Comparison of ENCODE assay signal across 10 cellular contexts in genomic region chr5:138458856-138459255, GRCh38. TPM values are rescaled to one million over a fixed set of nuclear protein-coding genes. Genes with fewer than 3 reads are reported as not detected.
DNase-seq lines count a peak whose midpoint lies in the region; ATAC-seq and TF ChIP-seq lines count a peak whose summit lies in the region.
"Had no signal": no experiment of that assay in that cellular context is flagged by ENCODE, and none has a peak within 500 bp of the region (broad histone marks: within the 10 kb centered on the region; RNA-seq: fewer than 3 reads in every experiment).

No MANE protein-coding gene starts in this region.

- H3K27me3 ChIP-seq in CD4-positive, CD25-positive, alpha-beta regulatory T cell (ENCODE audit: control insufficient read depth, insufficient read depth, low read length): no peaks in the 10 kb centered on the region
- H3K27me3 ChIP-seq in trophoblast cell (ENCODE audit: insufficient read depth, low read length): no peaks in the 10 kb centered on the region

- H3K27ac ChIP-seq in CD4-positive, CD25-positive, alpha-beta regulatory T cell (ENCODE audit: insufficient read depth, low read length, poor library complexity, severe bottlenecking): peak overlapping the region; percentile 38
- H3K27ac ChIP-seq in trophoblast cell (ENCODE audit: low read depth, low read length): no peak overlapping the region

- no peak for ATAC-seq in CD4-positive, CD25-positive, alpha-beta regulatory T cell (ENCODE audit: low read depth in 2 of 2)
- ATAC-seq in natural killer cell: peak; percentile 43 to 47 (median 46)

- peak overlapping the region in 3 of 4 donors; percentile 29 to 76 (median 71) for H3K4me3 Mint-ChIP-seq in CD4-positive, CD25-positive, alpha-beta regulatory T cell
- H3K4me3 Mint-ChIP-seq in IgD-negative memory B cell (peak overlapping the region; percentile 5 to 86 (median 57)), natural killer cell (peak overlapping the region; percentile 84)
- peak overlapping the region; percentile 85 for H3K4me3 Mint-ChIP-seq in activated naive CD8-positive, alpha-beta T cell treated with anti-CD3 and anti-CD28 coated beads for 36 hours

- no peak overlapping the region for H3K4me3 ChIP-seq in CD4-positive, CD25-positive, alpha-beta regulatory T cell (ENCODE audit: low read depth, low read length)
- H3K4me3 ChIP-seq in trophoblast cell (ENCODE audit: low read depth, low read length): no peak overlapping the region

- no peak overlapping the region for H3K9ac ChIP-seq in trophoblast cell (ENCODE audit: low read length)

- no peak overlapping the region for H2BK120ac ChIP-seq in trophoblast cell (ENCODE audit: insufficient read depth, low read length, poor library complexity)

- no peaks in the 10 kb centered on the region for H3K36me3 ChIP-seq in CD4-positive, CD25-positive, alpha-beta regulatory T cell (ENCODE audit: control insufficient read depth, insufficient read depth, low read length)
- H3K36me3 ChIP-seq in trophoblast cell (ENCODE audit: control insufficient read depth in 1 of 2, insufficient read depth in 2 of 2, low read length in 2 of 2): no peaks in the 10 kb centered on the region

- no peak overlapping the region for H2AK5ac ChIP-seq in trophoblast cell (ENCODE audit: low read length)

- H3K14ac ChIP-seq in trophoblast cell (ENCODE audit: low read length): no peak overlapping the region

- H3K9me3 ChIP-seq in CD4-positive, CD25-positive, alpha-beta regulatory T cell (ENCODE audit: control insufficient read depth in 2 of 2, low read length in 2 of 2): no peaks in the 10 kb centered on the region
- H3K9me3 ChIP-seq in trophoblast cell (ENCODE audit: insufficient read depth, low read depth, low read length): no peaks in the 10 kb centered on the region

- no peak overlapping the region for H3K23ac ChIP-seq in trophoblast cell (ENCODE audit: low read length)

- no peak overlapping the region for H4K91ac ChIP-seq in trophoblast cell (ENCODE audit: low read depth, low read length)

- peaks cover 8 to 40% (median 24%) of the 10 kb centered on the region in 4 donors for H3K4me1 Mint-ChIP-seq in CD4-positive, CD25-positive, alpha-beta regulatory T cell
- H3K4me1 Mint-ChIP-seq in IgD-negative memory B cell (peaks cover 18 to 27% (median 19%) of the 10 kb centered on the region in 3 donors), natural killer cell (peaks cover 34 to 51% of the 10 kb centered on the region in 2 donors)
- H3K4me1 Mint-ChIP-seq in activated naive CD8-positive, alpha-beta T cell treated with anti-CD3 and anti-CD28 coated beads for 36 hours: peaks cover 40% of the 10 kb centered on the region

- DNase-seq in CD4-positive, CD25-positive, alpha-beta regulatory T cell: peak in 1 of 3 donors; percentile 9
- DNase-seq in activated naive CD8-positive, alpha-beta T cell treated with anti-CD3 and anti-CD28 coated beads for 36 hours: no peak
- DNase-seq in natural killer cell (no peak), nucleus accumbens (lab: John Stamatoyannopoulos, UW) (no peak), NCI-H1105 treated with DMSO at 0.1 percent for 48 hours (lab: John Stamatoyannopoulos, UW) (no peak), trophoblast cell (no peak)
- DNase-seq in activated effector memory CD4-positive, alpha-beta T cell treated with anti-CD3 and anti-CD28 coated beads, Interleukin-2, amount 50 U/mL, for 16 hours: no peak
- DNase-seq: kidney glomerular epithelial cell, NCI-H446 had no signal

- no peak overlapping the region for H2BK12ac ChIP-seq in trophoblast cell (ENCODE audit: low read length)

- H4K12ac ChIP-seq in trophoblast cell (ENCODE audit: low read depth, low read length): no peak overlapping the region

- H3K18ac ChIP-seq in trophoblast cell (ENCODE audit: low read length): no peak overlapping the region

- H3K4me2 ChIP-seq in trophoblast cell (ENCODE audit: low read length): no peak overlapping the region

- peaks cover 38% of the 10 kb centered on the region for H3K4me1 ChIP-seq in CD4-positive, CD25-positive, alpha-beta regulatory T cell (ENCODE audit: control insufficient read depth, insufficient read depth, low read length, poor library complexity, severe bottlenecking)
- H3K4me1 ChIP-seq in trophoblast cell (ENCODE audit: control insufficient read depth in 1 of 2, insufficient read depth in 2 of 2, low read length in 2 of 2): peaks cover 0 to 2% of the 10 kb centered on the region in 2 experiments

- no peak overlapping the region for H2BK5ac ChIP-seq in trophoblast cell (ENCODE audit: low read depth, low read length, poor library complexity)

- no peak overlapping the region for H4K8ac ChIP-seq in trophoblast cell (ENCODE audit: low read depth, low read length)

- H2AFZ ChIP-seq in trophoblast cell (ENCODE audit: insufficient read depth, low read length, poor library complexity): no peak overlapping the region

- intact Hi-C loops in natural killer cell (cut with micrococcal nuclease): no loop called here

- no CpG with 5 or more reads among the region's 9 CpGs for WGBS in trophoblast cell (ENCODE audit: extremely low coverage, insufficient coverage, insufficient read length)

- H3K9me3 Mint-ChIP-seq in CD4-positive, CD25-positive, alpha-beta regulatory T cell: no peaks in the 10 kb centered on the region
- no peaks in the 10 kb centered on the region for H3K9me3 Mint-ChIP-seq in IgD-negative memory B cell
- no peaks in the 10 kb centered on the region for H3K9me3 Mint-ChIP-seq in activated naive CD8-positive, alpha-beta T cell treated with anti-CD3 and anti-CD28 coated beads for 36 hours
- no peaks in the 10 kb centered on the region for H3K9me3 Mint-ChIP-seq in natural killer cell

- TF ChIP-seq CTCF in natural killer cell (IDR thresholded peaks at IDR 0.05): no peak

- H3K27me3 Mint-ChIP-seq in CD4-positive, CD25-positive, alpha-beta regulatory T cell: no peaks in the 10 kb centered on the region
- H3K27me3 Mint-ChIP-seq in IgD-negative memory B cell (peaks cover 1% of the 10 kb centered on the region), natural killer cell (ENCODE audit: low read depth in 2 of 2) (no peaks in the 10 kb centered on the region)
- no peaks in the 10 kb centered on the region for H3K27me3 Mint-ChIP-seq in activated naive CD8-positive, alpha-beta T cell treated with anti-CD3 and anti-CD28 coated beads for 36 hours

- peaks cover 3% of the 10 kb centered on the region for H3K79me2 ChIP-seq in trophoblast cell (ENCODE audit: control insufficient read depth, insufficient read depth, low read length, poor library complexity)

- no peak overlapping the region for H3K4ac ChIP-seq in trophoblast cell (ENCODE audit: low read depth, low read length)

- H3K36me3 Mint-ChIP-seq in CD4-positive, CD25-positive, alpha-beta regulatory T cell: peaks cover 3% of the 10 kb centered on the region
- H3K36me3 Mint-ChIP-seq in IgD-negative memory B cell: no peaks in the 10 kb centered on the region
- H3K36me3 Mint-ChIP-seq in activated naive CD8-positive, alpha-beta T cell treated with anti-CD3 and anti-CD28 coated beads for 36 hours: peaks cover 2% of the 10 kb centered on the region
- no peaks in the 10 kb centered on the region for H3K36me3 Mint-ChIP-seq in natural killer cell

- H3K27ac Mint-ChIP-seq in CD4-positive, CD25-positive, alpha-beta regulatory T cell: peak overlapping the region; percentile 94 to 99 (median 97)
- H3K27ac Mint-ChIP-seq in IgD-negative memory B cell (peak overlapping the region; percentile 16 to 83 (median 76)), natural killer cell (peak overlapping the region; percentile 98)
- H3K27ac Mint-ChIP-seq in activated naive CD8-positive, alpha-beta T cell treated with anti-CD3 and anti-CD28 coated beads for 36 hours: peak overlapping the region; percentile 100

- peaks cover 2% of the 10 kb centered on the region for H3K79me1 ChIP-seq in trophoblast cell (ENCODE audit: low read length)

RNA-seq across cellular contexts. Expression of gene EGR1, which starts 6.4 kb away (rescaled TPM):
- 19.0 TPM for total RNA-seq in CD4-positive, CD25-positive, alpha-beta regulatory T cell
- polyA plus RNA-seq in CD4-positive, CD25-positive, alpha-beta regulatory T cell: 1 to 10 TPM in 2 of 4 donors, under 1 TPM in 2; 0.38 to 1.1 (median 0.84) TPM
- polyA plus RNA-seq in IgD-negative memory B cell: 32.3 TPM
- 10 to 100 TPM; 48.0 to 48.1 TPM for total RNA-seq in activated naive CD8-positive, alpha-beta T cell treated with anti-CD3 and anti-CD28 coated beads for 36 hours
- total RNA-seq in natural killer cell: 100 to 1,000 TPM in 1 of 3 donors, 10 to 100 TPM in 2; 52.1 to 137 (median 84.8) TPM
- 12.2 and 12.9 TPM in 2 replicates for polyA plus RNA-seq in trophoblast cell (2013)

RNA-seq across cellular contexts. Expression of gene REEP2, which starts 20.0 kb away (rescaled TPM):
- total RNA-seq in CD4-positive, CD25-positive, alpha-beta regulatory T cell: not detected
- under 1 TPM in 2 of 4 donors, not detected in 2; 0.21 to 0.52 TPM for polyA plus RNA-seq in CD4-positive, CD25-positive, alpha-beta regulatory T cell
- polyA plus RNA-seq in IgD-negative memory B cell: not detected
- total RNA-seq in activated naive CD8-positive, alpha-beta T cell treated with anti-CD3 and anti-CD28 coated beads for 36 hours: 1 to 10 TPM; 3.5 to 4.0 TPM
- total RNA-seq in natural killer cell: under 1 TPM; 0.28 to 0.79 (median 0.66) TPM
- polyA plus RNA-seq in trophoblast cell (2013): 0.51 and 0.57 TPM in 2 replicates

Comparison
In these comparisons a context has a peak if more than half of its experiments do, and no peak if none do; other contexts are left out.
1. ATAC-seq: peak in natural killer cell (3 of 3); none in CD4-positive, CD25-positive, alpha-beta regulatory T cell (0 of 2).
2. Peak in every context shown above with its lines, with median percentiles within 50 percentile points of each other: H3K27ac Mint-ChIP-seq and H3K4me3 Mint-ChIP-seq.